8 cellular contexts compared by ENCODE assay signal in genomic region chr1:27829339-27829960, GRCh38. TPM values are rescaled to one million over a fixed set of nuclear protein-coding genes. Genes with fewer than 3 reads are reported as not detected.
DNase-seq lines count a peak whose midpoint lies in the region; ATAC-seq, FAIRE-seq and TF ChIP-seq lines count a peak whose summit lies in the region.
"Not testable (repeated sequence)": the region's sequence is repeated elsewhere in the genome, so short reads cannot be mapped to it uniquely, and the experiment has no call there.

No MANE protein-coding gene starts in this region.

- H4K20me1 ChIP-seq in H9 (ENCODE audit: control insufficient read depth, insufficient read depth, insufficient read length) = not testable (repeated sequence)
- H4K20me1 ChIP-seq in OCI-LY3 (ENCODE audit: insufficient read depth, low read length) (peaks cover 11% of the 10 kb centered on the region), astrocyte (ENCODE audit: insufficient read depth, low read length) (peaks cover 20% of the 10 kb centered on the region)

- not testable (repeated sequence) for ATAC-seq in natural killer cell; stimulated activated naive B cell treated with anti-CD40 and anti-IgM and Interleukin-4, amounts not matched to agents 10 μg/mL and 1 μg/mL and 100 μg/mL, for 72 hours (replicated peaks)

- not testable (repeated sequence) for H3K79me1 ChIP-seq in H9 (ENCODE audit: insufficient read depth, low read depth, low read length, poor library complexity, severe bottlenecking)

- H4K8ac ChIP-seq in H9 (replicated peaks; ENCODE audit: insufficient read length, low read depth, low read length) = not testable (repeated sequence)

- not testable (repeated sequence) for H4K5ac ChIP-seq in H9 (ENCODE audit: insufficient read length, low read depth, low read length)

- H2BK5ac ChIP-seq in H9 (ENCODE audit: insufficient read length, low read length) = not testable (repeated sequence)

- H3K27ac Mint-ChIP-seq in H9; stimulated activated naive B cell treated with anti-CD40 and anti-IgM and Interleukin-4, amounts not matched to agents 10 μg/mL and 1 μg/mL and 100 μg/mL, for 72 hours: not testable (repeated sequence)
- peak overlapping the region; percentile 23 for H3K27ac Mint-ChIP-seq in activated CD4-positive, alpha-beta memory T cell treated with anti-CD3 and anti-CD28 coated beads for 36 hours
- peak overlapping the region; percentile 34 for H3K27ac Mint-ChIP-seq in astrocyte (ENCODE audit: unreplicated experiment)
- H3K27ac Mint-ChIP-seq in natural killer cell = peak overlapping the region; percentile 88 to 95

- not testable (repeated sequence) for H2BK15ac ChIP-seq in H9 (ENCODE audit: low read depth, low read length)

- H3K4me1 Mint-ChIP-seq in H9 (peaks cover 11 to 14% of the 10 kb centered on the region in 2 experiments), astrocyte (ENCODE audit: low read depth, unreplicated experiment) (peaks cover 17% of the 10 kb centered on the region), natural killer cell (peaks cover 18 to 22% of the 10 kb centered on the region in 2 donors)
- H3K4me1 Mint-ChIP-seq in activated CD4-positive, alpha-beta memory T cell treated with anti-CD3 and anti-CD28 coated beads for 36 hours (ENCODE audit: low read depth) = peaks cover 24% of the 10 kb centered on the region
- peaks cover 13 to 15% of the 10 kb centered on the region in 2 donors for H3K4me1 Mint-ChIP-seq in stimulated activated naive B cell treated with anti-CD40 and anti-IgM and Interleukin-4, amounts not matched to agents 10 μg/mL and 1 μg/mL and 100 μg/mL, for 72 hours

- H2AK5ac ChIP-seq in H9 (ENCODE audit: insufficient read length, low read length) = not testable (repeated sequence)

- not testable (repeated sequence) for H2AFZ ChIP-seq in H9 (ENCODE audit: low read length); OCI-LY3 (ENCODE audit: low read depth, low read length); astrocyte (ENCODE audit: low read depth, low read length)

- POLR2A ChIA-PET in A673 (lab: Charles Lee; ENCODE audit: low non-redundant PET) = not testable (repeated sequence)
- POLR2A ChIA-PET in activated CD4-positive, alpha-beta memory T cell treated with anti-CD3 and anti-CD28 coated beads for 36 hours (lab: Charles Lee) = interaction anchor here (2.3 kb wide), 1 partner anchor 57 kb away, joined by 13 read pairs; the partner anchor contains the start of gene STX12

- H3K4me3 Mint-ChIP-seq in H9 (peak overlapping the region; percentile 94 to 95; a peak in 4 of 5 replicates), astrocyte (ENCODE audit: unreplicated experiment) (peak overlapping the region; percentile 96), natural killer cell (peak overlapping the region; percentile 94)
- peak overlapping the region; percentile 92 for H3K4me3 Mint-ChIP-seq in activated CD4-positive, alpha-beta memory T cell treated with anti-CD3 and anti-CD28 coated beads for 36 hours
- peak overlapping the region; percentile 88 to 92 for H3K4me3 Mint-ChIP-seq in stimulated activated naive B cell treated with anti-CD40 and anti-IgM and Interleukin-4, amounts not matched to agents 10 μg/mL and 1 μg/mL and 100 μg/mL, for 72 hours

- not testable (repeated sequence) for H3K56ac ChIP-seq in H9 (ENCODE audit: insufficient read length, low read depth, low read length)

- H3K27me3 ChIP-seq in A673 (replicated peaks; ENCODE audit: insufficient read depth, low read depth, low read length, poor library complexity); H9 (ENCODE audit: insufficient read depth, low read length); OCI-LY3 (ENCODE audit: low read depth, low read length); astrocyte (ENCODE audit: insufficient read depth, low read length); cardiac muscle cell: not testable (repeated sequence)

- not testable (repeated sequence) for TF ChIP-seq CTCF in A673 (conservative IDR thresholded peaks at IDR 0.05; ENCODE audit: low read depth, low read length); H9 (conservative IDR thresholded peaks at IDR 0.05); OCI-LY3 (IDR thresholded peaks at IDR 0.05; ENCODE audit: low read depth, low read length); astrocyte (IDR thresholded peaks at IDR 0.05; ENCODE audit: insufficient read depth, low read depth, low read length); cardiac muscle cell (IDR thresholded peaks at IDR 0.05; ENCODE audit: low read depth, low read length); natural killer cell (IDR thresholded peaks at IDR 0.05)

- H3K4ac ChIP-seq in H9 (ENCODE audit: low read depth, low read length) = not testable (repeated sequence)

- H3K27ac ChIP-seq in A673 (ENCODE audit: low read depth, low read length, poor library complexity, severe bottlenecking); H9 (ENCODE audit: insufficient read length, low read depth, low read length); OCI-LY3 (ENCODE audit: low read length); astrocyte (ENCODE audit: low read depth, low read length): not testable (repeated sequence)
- peak overlapping the region; percentile 95 for H3K27ac ChIP-seq in cardiac muscle cell

- not testable (repeated sequence) for H4K91ac ChIP-seq in H9 (ENCODE audit: insufficient read length, low read depth, low read length)

- BruUV-seq in A673 (replicated peaks; lab: Mats Ljungman, UMichigan) = not testable (repeated sequence)

- DNase-seq in A673 (ENCODE audit: low spot score); H9; activated CD4-positive, alpha-beta memory T cell treated with anti-CD3 and anti-CD28 coated beads for 36 hours; astrocyte (ENCODE audit: low read depth); cardiac muscle cell (ENCODE audit: low read depth in 1 of 2, low spot score in 1 of 2); natural killer cell; stimulated activated naive B cell treated with anti-CD40 and anti-IgM and Interleukin-4, amounts not matched to agents 10 μg/mL and 1 μg/mL and 100 μg/mL, for 72 hours: not testable (repeated sequence)

- intact Hi-C loops in A673 (cut with micrococcal nuclease; ENCODE audit: unreplicated experiment); activated CD4-positive, alpha-beta memory T cell treated with anti-CD3 and anti-CD28 coated beads for 36 hours (cut with micrococcal nuclease); natural killer cell (cut with micrococcal nuclease): not testable (repeated sequence)

- not testable (repeated sequence) for H3K27me3 Mint-ChIP-seq in H9 (ENCODE audit: low read depth); activated CD4-positive, alpha-beta memory T cell treated with anti-CD3 and anti-CD28 coated beads for 36 hours; astrocyte (ENCODE audit: low read depth, unreplicated experiment); natural killer cell (ENCODE audit: low read depth in 2 of 2); stimulated activated naive B cell treated with anti-CD40 and anti-IgM and Interleukin-4, amounts not matched to agents 10 μg/mL and 1 μg/mL and 100 μg/mL, for 72 hours

- CTCF ChIA-PET in A673 (lab: Charles Lee) = interaction anchor here (0.6 kb wide), 1 partner anchor 568 kb away, joined by 3 read pairs; no protein-coding TSS in a partner anchor
- CTCF ChIA-PET in activated CD4-positive, alpha-beta memory T cell treated with anti-CD3 and anti-CD28 coated beads for 36 hours (lab: Charles Lee) = interaction anchor here (0.5 to 2.3 kb wide), 4 partner anchors 59 to 160 kb away, joined by 3 to 10 read pairs (median 4); no protein-coding TSS in a partner anchor

- not testable (repeated sequence) for H3K23me2 ChIP-seq in H9 (ENCODE audit: insufficient read length, low read depth, low read length, poor library complexity, severe bottlenecking)

- H3T11ph ChIP-seq in H9 (ENCODE audit: low read length) = not testable (repeated sequence)

- H3K23ac ChIP-seq in H9 (ENCODE audit: insufficient read length, low read depth, low read length) = not testable (repeated sequence)

- H2BK20ac ChIP-seq in H9 (ENCODE audit: low read depth, low read length, poor library complexity, severe bottlenecking) = not testable (repeated sequence)

- not testable (repeated sequence) for H3K9me3 Mint-ChIP-seq in H9; activated CD4-positive, alpha-beta memory T cell treated with anti-CD3 and anti-CD28 coated beads for 36 hours; astrocyte (ENCODE audit: unreplicated experiment); natural killer cell; stimulated activated naive B cell treated with anti-CD40 and anti-IgM and Interleukin-4, amounts not matched to agents 10 μg/mL and 1 μg/mL and 100 μg/mL, for 72 hours

- not testable (repeated sequence) for H3K9ac ChIP-seq in H9 (ENCODE audit: extremely low read depth, insufficient read length, low read length); OCI-LY3 (ENCODE audit: low read length)
- peak overlapping the region; percentile 97 for H3K9ac ChIP-seq in astrocyte (ENCODE audit: low read length)

- peak overlapping the region; percentile 97 for H3K4me2 ChIP-seq in H9 (ENCODE audit: insufficient read depth, insufficient read length, low read length)
- H3K4me2 ChIP-seq in OCI-LY3 (ENCODE audit: low read length) = peak overlapping the region; percentile 47
- not testable (repeated sequence) for H3K4me2 ChIP-seq in astrocyte (ENCODE audit: low read length)

- not testable (repeated sequence) for H3K14ac ChIP-seq in H9 (ENCODE audit: insufficient read depth, low read length)

- WGBS in H9 (ENCODE audit: extremely low coverage, insufficient read length, low lambda C conversion rate) = no CpG with 5 or more reads among the region's 4 CpGs

- H3K9me3 ChIP-seq in A673 (ENCODE audit: low read depth, low read length, poor library complexity, severe bottlenecking); H9 (ENCODE audit: control insufficient read depth, low read depth, low read length); OCI-LY3 (ENCODE audit: insufficient read depth, low read length); astrocyte (ENCODE audit: insufficient read depth, low read depth, low read length); cardiac muscle cell (ENCODE audit: low read depth): not testable (repeated sequence)

- H3K36me3 Mint-ChIP-seq in H9 (ENCODE audit: insufficient read depth in 1 of 3, low read depth in 3 of 3) = peaks cover 8 to 18% (median 15%) of the 10 kb centered on the region in 3 experiments; a peak in 6 of 7 replicates
- H3K36me3 Mint-ChIP-seq in activated CD4-positive, alpha-beta memory T cell treated with anti-CD3 and anti-CD28 coated beads for 36 hours = peaks cover 12% of the 10 kb centered on the region
- H3K36me3 Mint-ChIP-seq in astrocyte (ENCODE audit: low read depth, unreplicated experiment); natural killer cell; stimulated activated naive B cell treated with anti-CD40 and anti-IgM and Interleukin-4, amounts not matched to agents 10 μg/mL and 1 μg/mL and 100 μg/mL, for 72 hours: not testable (repeated sequence)

- H3K18ac ChIP-seq in H9 (ENCODE audit: insufficient read length, low read depth, low read length) = not testable (repeated sequence)

- H3K36me3 ChIP-seq in A673 (ENCODE audit: insufficient read depth, low read length, poor library complexity, severe bottlenecking) (peaks cover 23% of the 10 kb centered on the region), OCI-LY3 (replicated peaks; ENCODE audit: low read depth, low read length) (peaks cover 10% of the 10 kb centered on the region), astrocyte (ENCODE audit: insufficient read depth, low read length) (peaks cover 15% of the 10 kb centered on the region)
- H3K36me3 ChIP-seq in cardiac muscle cell = not testable (repeated sequence)

- H2BK120ac ChIP-seq in H9 (ENCODE audit: low read depth, low read length, poor library complexity, severe bottlenecking) = not testable (repeated sequence)

- not testable (repeated sequence) for H2BK12ac ChIP-seq in H9 (ENCODE audit: insufficient read length, low read depth, low read length)

- not testable (repeated sequence) for H3K4me1 ChIP-seq in A673 (ENCODE audit: insufficient read depth, low read length, poor library complexity, severe bottlenecking); H9 (ENCODE audit: insufficient read depth, low read length); cardiac muscle cell (ENCODE audit: low read depth)
- H3K4me1 ChIP-seq in OCI-LY3 (ENCODE audit: low read length) (peaks cover 11% of the 10 kb centered on the region), astrocyte (ENCODE audit: insufficient read depth, low read length) (peaks cover 19% of the 10 kb centered on the region)

- H3K4me3 ChIP-seq in A673 (ENCODE audit: low read depth, low read length, poor library complexity, severe bottlenecking) (peak overlapping the region; percentile 73), OCI-LY3 (ENCODE audit: low read length) (peak overlapping the region; percentile 99)
- H3K4me3 ChIP-seq in astrocyte (ENCODE audit: insufficient read depth, low read depth, low read length); cardiac muscle cell: not testable (repeated sequence)

- FAIRE-seq in astrocyte (lab: Jason Lieb, UNC) = not testable (repeated sequence)

- H3K79me2 ChIP-seq in H9 (ENCODE audit: insufficient read depth, low read length) (peaks cover 20% of the 10 kb centered on the region), OCI-LY3 (ENCODE audit: low read length) (peaks cover 39% of the 10 kb centered on the region), astrocyte (ENCODE audit: insufficient read depth, low read length) (peaks cover 38% of the 10 kb centered on the region)

RNA-seq across cellular contexts. Expression of gene PPP1R8, which starts 1.1 kb away (rescaled TPM):
- 60.9 and 68.8 TPM in 2 replicates for total RNA-seq in A673 (2021)
- 58.8 and 59.9 TPM in 2 replicates for total RNA-seq in H9 (2021)
- total RNA-seq in activated CD4-positive, alpha-beta memory T cell treated with anti-CD3 and anti-CD28 coated beads for 36 hours = 10 to 100 TPM; 42.9 to 43.8 TPM
- total RNA-seq in astrocyte = 35.6 and 37.6 TPM in 2 replicates
- 47.1 and 58.7 TPM in 2 replicates for total RNA-seq in cardiac muscle cell
- polyA plus RNA-seq in cardiac muscle cell = 13.2 and 13.7 TPM in 2 replicates
- total RNA-seq in natural killer cell = 10 to 100 TPM; 25.6 to 36.4 (median 28.0) TPM

RNA-seq across cellular contexts. Expression of gene THEMIS2, which starts 42.9 kb away (rescaled TPM):
- total RNA-seq in A673 (2021) (2.0 and 5.0 TPM in 2 replicates), H9 (2021) (17.2 and 18.7 TPM in 2 replicates), astrocyte (0.79 and 1.3 TPM in 2 replicates), cardiac muscle cell (0.92 and 3.1 TPM in 2 replicates), natural killer cell (100 to 1,000 TPM; 104 to 234 (median 122) TPM)
- total RNA-seq in activated CD4-positive, alpha-beta memory T cell treated with anti-CD3 and anti-CD28 coated beads for 36 hours = 10 to 100 TPM; 27.4 to 29.3 TPM
- polyA plus RNA-seq in cardiac muscle cell = 0.62 and 1.7 TPM in 2 replicates

RNA-seq across cellular contexts. Expression of gene STX12, which starts 56.4 kb away (rescaled TPM):
- total RNA-seq in A673 (2021) (22.5 and 24.5 TPM in 2 replicates), H9 (2021) (9.9 and 10.6 TPM in 2 replicates), astrocyte (62.1 and 64.0 TPM in 2 replicates), cardiac muscle cell (17.8 and 36.5 TPM in 2 replicates), natural killer cell (10 to 100 TPM; 29.6 to 36.2 (median 32.3) TPM)
- total RNA-seq in activated CD4-positive, alpha-beta memory T cell treated with anti-CD3 and anti-CD28 coated beads for 36 hours = 10 to 100 TPM; 31.8 to 32.0 TPM
- polyA plus RNA-seq in cardiac muscle cell = 18.5 and 22.3 TPM in 2 replicates
